ENCODE assay signal across 18 cellular contexts in genomic region chr7:22709857-22710256, GRCh38. TPM values are rescaled to one million over a fixed set of nuclear protein-coding genes. Genes with fewer than 3 reads are reported as not detected.
"Had no signal": no experiment of that assay in that cellular context is flagged by ENCODE, and none has a peak within 500 bp of the region (broad histone marks: within the 10 kb centered on the region; RNA-seq: fewer than 3 reads in every experiment).

No MANE protein-coding gene starts in this region.

- H3K27ac Mint-ChIP-seq: activated CD8-positive, alpha-beta T cell treated with anti-CD3 and anti-CD28 coated beads for 36 hours; activated naive CD8-positive, alpha-beta T cell treated with anti-CD3 and anti-CD28 coated beads, Interleukin-2, amount 10 ng/mL, durations not matched to agents 7 days and 5 days; activated T-cell treated with anti-CD3 and anti-CD28 coated beads, Interleukin-2, amount 50 U/mL, for 72 hours; immature natural killer cell; T-helper 2 cell treated with Interferon-gamma antibody and Interleukin-4, amounts not matched to agents 5 μg/mL and 100 μg/mL, for 36 hours had no signal

- H3K9me3 ChIP-seq: lower lobe of right lung, pancreas, uterus had no signal

- H3K4me3 ChIP-seq: lower lobe of right lung, pancreas, uterus had no signal

- H3K9me3 Mint-ChIP-seq: activated CD8-positive, alpha-beta T cell treated with anti-CD3 and anti-CD28 coated beads for 36 hours; activated T-cell treated with anti-CD3 and anti-CD28 coated beads, Interleukin-2, amount 50 U/mL, for 72 hours; immature natural killer cell; T-helper 2 cell treated with Interferon-gamma antibody and Interleukin-4, amounts not matched to agents 5 μg/mL and 100 μg/mL, for 36 hours had no signal

- H3K4me1 Mint-ChIP-seq: immature natural killer cell had no signal

- ATAC-seq: activated CD8-positive, alpha-beta T cell treated with anti-CD3 and anti-CD28 coated beads for 36 hours; activated T-cell treated with anti-CD3 and anti-CD28 coated beads, Interleukin-2, amount 50 U/mL, for 72 hours; lower lobe of right lung; pancreas had no signal

- H3K4me3 Mint-ChIP-seq: activated CD8-positive, alpha-beta T cell treated with anti-CD3 and anti-CD28 coated beads for 36 hours; activated naive CD8-positive, alpha-beta T cell treated with anti-CD3 and anti-CD28 coated beads, Interleukin-2, amount 10 ng/mL, durations not matched to agents 7 days and 5 days; activated T-cell treated with anti-CD3 and anti-CD28 coated beads, Interleukin-2, amount 50 U/mL, for 72 hours; immature natural killer cell; T-helper 2 cell treated with Interferon-gamma antibody and Interleukin-4, amounts not matched to agents 5 μg/mL and 100 μg/mL, for 36 hours had no signal

- H3K27ac ChIP-seq: lower lobe of right lung, pancreas, uterus had no signal

- H3K36me3 Mint-ChIP-seq: immature natural killer cell had no signal

- H3K36me3 ChIP-seq: lower lobe of right lung, pancreas, uterus had no signal

- H3K27me3 ChIP-seq: pancreas, uterus had no signal

- H3K4me1 ChIP-seq: lower lobe of right lung, pancreas, uterus had no signal

- DNase-seq: activated CD4-positive, alpha-beta T cell treated with anti-CD3 and anti-CD28 coated beads for 4 hours; activated CD8-positive, alpha-beta memory T cell treated with anti-CD3 and anti-CD28 coated beads, Interleukin-2, amount 50 U/mL, for 4 hours; activated CD8-positive, alpha-beta T cell treated with anti-CD3 and anti-CD28 coated beads for 36 hours; activated gamma-delta T cell treated with Interleukin-2 at 50 U/mL for 16 hours; activated naive CD8-positive, alpha-beta T cell treated with anti-CD3 and anti-CD28 coated beads, Interleukin-2, amount 10 ng/mL, durations not matched to agents 7 days and 5 days; activated T-cell treated with anti-CD3 and anti-CD28 coated beads, Interleukin-2, amount 50 U/mL, for 72 hours; anterior cingulate cortex; cerebellar nuclear complex; dermis blood vessel endothelial cell; hypothalamus; immature natural killer cell; lower lobe of right lung; pancreas; stimulated activated CD4-positive, alpha-beta T cell treated with anti-CD3 and anti-CD28 coated beads, Interleukin-15, amount 100 ng/mL, for 24 hours; stimulated activated CD4-positive, alpha-beta T cell treated with anti-CD3 and anti-CD28 coated beads, Interleukin-4, amount 100 ng/mL, for 4 hours; uterus had no signal

RNA-seq across cellular contexts. Expression of gene IL6, which starts 17.1 kb away (rescaled TPM):
- total RNA-seq: activated CD8-positive, alpha-beta T cell treated with anti-CD3 and anti-CD28 coated beads for 36 hours had no signal
- polyA plus RNA-seq: immature natural killer cell, neural cell had no signal
